Comparison of ENCODE assay signal across 28 cellular contexts in genomic region chr13:70544706-70545105, GRCh38.
"Had no signal": no experiment of that assay in that cellular context is flagged by ENCODE, and none has a peak within 500 bp of the region (broad histone marks: within the 10 kb centered on the region; RNA-seq: fewer than 3 reads in every experiment).

No MANE protein-coding gene starts in this region.

- H3K36me3 ChIP-seq: heart right ventricle, left lung, lower lobe of right lung, neural progenitor cell, ovary, right atrium auricular region, spleen, tibial nerve had no signal

- FAIRE-seq: keratinocyte, small intestine, urothelium cell line had no signal

- H3K9me3 ChIP-seq: heart right ventricle, left lung, lower lobe of right lung, ovary, right atrium auricular region, spleen, tibial nerve had no signal

- H3K4me2 ChIP-seq: hepatocyte, neural progenitor cell had no signal

- H3K9ac ChIP-seq: neural progenitor cell had no signal

- H3K9me3 Mint-ChIP-seq: nephron progenitor cell; neural progenitor cell; stimulated activated memory B cell treated with anti-CD40 and anti-IgM and Interleukin-4, amounts not matched to agents 10 μg/mL and 1 μg/mL and 100 μg/mL, for 72 hours; type B pancreatic cell had no signal

- DNase-seq: heart right ventricle; left colon; left lung; lower lobe of right lung; mammary epithelial cell; mesendoderm; naive B cell; natural killer cell; nephron progenitor cell; ovary; small intestine; spleen; stimulated activated CD4-positive, alpha-beta T cell treated with anti-CD3 and anti-CD28 coated beads, Interleukin-4, amount 100 ng/mL, for 4 hours; stimulated activated CD8-positive, alpha-beta memory T cell treated with anti-CD3 and anti-CD28 coated beads, Interleukin-4, amount 100 ng/mL, for 48 hours; stimulated activated naive CD4-positive, alpha-beta T cell treated with Interleukin-2 at 50 U/mL for 16 hours; stimulated activated naive CD8-positive, alpha-beta T cell treated with anti-CD3 and anti-CD28 coated beads, Interleukin-15, amount 100 ng/mL, for 72 hours; substantia nigra had no signal

- H3K4me1 Mint-ChIP-seq: mesothelial cell of epicardium; naive B cell; natural killer cell; nephron progenitor cell; neural progenitor cell; stimulated activated memory B cell treated with anti-CD40 and anti-IgM and Interleukin-4, amounts not matched to agents 10 μg/mL and 1 μg/mL and 100 μg/mL, for 72 hours; stimulated activated naive CD8-positive, alpha-beta T cell treated with anti-CD3 and anti-CD28 coated beads, Interleukin-15, amount 100 ng/mL, for 72 hours had no signal

- H2AFZ ChIP-seq: hepatocyte, neural progenitor cell had no signal

- H3K27me3 ChIP-seq: heart right ventricle, hepatocyte, left lung, neural progenitor cell, ovary, right atrium auricular region, spleen, tibial nerve had no signal

- H3K79me2 ChIP-seq: hepatocyte had no signal

- H3K4me3 Mint-ChIP-seq: mesothelial cell of epicardium; naive B cell; natural killer cell; nephron progenitor cell; neural progenitor cell; stimulated activated memory B cell treated with anti-CD40 and anti-IgM and Interleukin-4, amounts not matched to agents 10 μg/mL and 1 μg/mL and 100 μg/mL, for 72 hours; stimulated activated naive CD8-positive, alpha-beta T cell treated with anti-CD3 and anti-CD28 coated beads, Interleukin-15, amount 100 ng/mL, for 72 hours; type B pancreatic cell had no signal

- H3K4me1 ChIP-seq: heart right ventricle, left lung, lower lobe of right lung, neural progenitor cell, right atrium auricular region, spleen, tibial nerve had no signal

- H3K36me3 Mint-ChIP-seq: mesothelial cell of epicardium; naive B cell; natural killer cell; neural progenitor cell; stimulated activated memory B cell treated with anti-CD40 and anti-IgM and Interleukin-4, amounts not matched to agents 10 μg/mL and 1 μg/mL and 100 μg/mL, for 72 hours; type B pancreatic cell had no signal

- H3K27ac Mint-ChIP-seq: mesothelial cell of epicardium; naive B cell; natural killer cell; nephron progenitor cell; neural progenitor cell; progenitor cell of endocrine pancreas; stimulated activated memory B cell treated with anti-CD40 and anti-IgM and Interleukin-4, amounts not matched to agents 10 μg/mL and 1 μg/mL and 100 μg/mL, for 72 hours; stimulated activated naive CD8-positive, alpha-beta T cell treated with anti-CD3 and anti-CD28 coated beads, Interleukin-15, amount 100 ng/mL, for 72 hours; type B pancreatic cell had no signal

- ATAC-seq: heart right ventricle; left colon; left lung; lower lobe of right lung; natural killer cell; sciatic nerve; stimulated activated memory B cell treated with anti-CD40 and anti-IgM and Interleukin-4, amounts not matched to agents 10 μg/mL and 1 μg/mL and 100 μg/mL, for 72 hours; stimulated activated naive CD8-positive, alpha-beta T cell treated with anti-CD3 and anti-CD28 coated beads, Interleukin-15, amount 100 ng/mL, for 72 hours had no signal

- H3K4me3 ChIP-seq: heart right ventricle, hepatocyte, left lung, lower lobe of right lung, neural progenitor cell, ovary, right atrium auricular region, spleen, tibial nerve had no signal

- H3K27me3 Mint-ChIP-seq: naive B cell; progenitor cell of endocrine pancreas; stimulated activated memory B cell treated with anti-CD40 and anti-IgM and Interleukin-4, amounts not matched to agents 10 μg/mL and 1 μg/mL and 100 μg/mL, for 72 hours; stimulated activated naive CD8-positive, alpha-beta T cell treated with anti-CD3 and anti-CD28 coated beads, Interleukin-15, amount 100 ng/mL, for 72 hours; type B pancreatic cell had no signal

- H3K27ac ChIP-seq: heart right ventricle, hepatocyte, left lung, lower lobe of right lung, neural progenitor cell, ovary, right atrium auricular region, spleen, tibial nerve had no signal
